In genomic region chr10:103672345-103672744, GRCh38 we compare ENCODE assay signal across 19 cellular contexts.
"Had no signal": no experiment of that assay in that cellular context is flagged by ENCODE, and none has a peak within 500 bp of the region (broad histone marks: within the 10 kb centered on the region; RNA-seq: fewer than 3 reads in every experiment).

No MANE protein-coding gene starts in this region.

- ATAC-seq: activated naive CD8-positive, alpha-beta T cell treated with anti-CD3 and anti-CD28 coated beads, Interleukin-2, amount 50 U/mL, for 24 hours; activated T-helper 17 cell treated with anti-CD3 and anti-CD28 coated beads, Interleukin-2, amount 50 U/mL, for 72 hours; effector memory CD8-positive, alpha-beta T cell; mucosa of descending colon; natural killer cell had no signal

- H3K9me3 ChIP-seq: ascending aorta, breast epithelium, mucosa of descending colon, right atrium auricular region, stomach, testis, upper lobe of left lung had no signal

- H3K36me3 ChIP-seq: ascending aorta, breast epithelium, right atrium auricular region, stomach, upper lobe of left lung had no signal

- H3K27ac ChIP-seq: ascending aorta, breast epithelium, testis had no signal

- DNase-seq: activated CD4-positive, alpha-beta T cell treated with anti-CD3 and anti-CD28 coated beads for 1 hour; activated CD4-positive, alpha-beta T cell treated with anti-CD3 and anti-CD28 coated beads, Interleukin-2, amount 50 U/mL, for 4 hours; activated naive CD4-positive, alpha-beta T cell treated with Interleukin-2 at 50 U/mL for 16 hours; activated naive CD8-positive, alpha-beta T cell treated with anti-CD3 and anti-CD28 coated beads, Interleukin-2, amount 50 U/mL, for 24 hours; effector memory CD8-positive, alpha-beta T cell; foreskin melanocyte; mucosa of descending colon; natural killer cell; nucleus accumbens; stimulated activated CD4-positive, alpha-beta T cell treated with anti-CD3 and anti-CD28 coated beads, Interleukin-1b, Interleukin-23, amount 100 ng/mL, for 48 hours; stomach; T-helper 1 cell; T1000; testis; upper lobe of left lung had no signal

- H3K27me3 ChIP-seq: ascending aorta, breast epithelium, right atrium auricular region, stomach, testis, upper lobe of left lung had no signal

- H3K4me3 ChIP-seq: ascending aorta, breast epithelium, mucosa of descending colon, right atrium auricular region, stomach, testis, upper lobe of left lung had no signal
